8 cellular contexts compared by ENCODE assay signal in genomic region chr9:136545966-136546696, GRCh38. TPM values are rescaled to one million over a fixed set of nuclear protein-coding genes. Genes with fewer than 3 reads are reported as not detected.
DNase-seq lines count a peak whose midpoint lies in the region; ATAC-seq, FAIRE-seq and TF ChIP-seq lines count a peak whose summit lies in the region.

Gene NOTCH1 (minus strand): TSS chr9:136546048. CDS start chr9:136545786, 262 bp downstream.

- FAIRE-seq in D721Med (lab: Jason Lieb, UNC): no peak

- no peak for TF ChIP-seq CTCF in D721Med (IDR thresholded peaks at IDR 0.05; ENCODE audit: insufficient read depth, missing control alignments)
- TF ChIP-seq CTCF in GM20000 (IDR thresholded peaks at IDR 0.05; ENCODE audit: extremely low read depth, missing control alignments): no peak
- no peak for TF ChIP-seq CTCF in omental fat pad (IDR thresholded peaks at IDR 0.05)

- CTCF ChIA-PET in activated naive CD4-positive, alpha-beta T cell treated with anti-CD3 and anti-CD28 coated beads for 36 hours (lab: Charles Lee): no interaction called here

- intact Hi-C loops in activated naive CD4-positive, alpha-beta T cell treated with anti-CD3 and anti-CD28 coated beads for 36 hours (cut with micrococcal nuclease): loop anchor here (1.0 to 2.0 kb wide), 4 partner anchors 8 to 183 kb away; partner anchors contain the start of genes DNLZ and SEC16A

- no peaks in the 10 kb centered on the region for H3K27me3 Mint-ChIP-seq in activated naive CD4-positive, alpha-beta T cell treated with anti-CD3 and anti-CD28 coated beads for 36 hours (ENCODE audit: low read depth)

- peak within 1 kb of the TSS; percentile 95 for H3K27ac Mint-ChIP-seq in activated naive CD4-positive, alpha-beta T cell treated with anti-CD3 and anti-CD28 coated beads for 36 hours

- peak within 1 kb of the TSS; percentile 94 for H3K4me3 Mint-ChIP-seq in activated naive CD4-positive, alpha-beta T cell treated with anti-CD3 and anti-CD28 coated beads for 36 hours

- H3K27ac ChIP-seq in temporal lobe (ENCODE audit: low read depth, low read length): peak within 1 kb of the TSS; percentile 97

- DNase-seq in D721Med (ENCODE audit: insufficient read length, low spot score) (peak; percentile 97), GM20000 (ENCODE audit: low spot score) (peak; percentile 98), HT-29 (ENCODE audit: low spot score) (peak; percentile 80), SK-MEL-5 (ENCODE audit: low read depth, low spot score) (peak; percentile 69), globus pallidus (ENCODE audit: low spot score) (peak; percentile 92), omental fat pad (ENCODE audit: low spot score) (no peak)
- peak; percentile 88 for DNase-seq in activated naive CD4-positive, alpha-beta T cell treated with anti-CD3 and anti-CD28 coated beads for 36 hours

- H3K36me3 Mint-ChIP-seq in activated naive CD4-positive, alpha-beta T cell treated with anti-CD3 and anti-CD28 coated beads for 36 hours (ENCODE audit: low read depth): peaks cover 16% of the 10 kb centered on the region

- in situ Hi-C loops in SK-MEL-5 (cut with HindIII; ENCODE audit: low pct_unique_long_range_greater_than_20kb, low sequenced_read_pairs): no loop called here

- peaks cover 44% of the 10 kb centered on the region for H3K4me1 Mint-ChIP-seq in activated naive CD4-positive, alpha-beta T cell treated with anti-CD3 and anti-CD28 coated beads for 36 hours (ENCODE audit: low read depth)

- no peaks in the 10 kb centered on the region for H3K9me3 Mint-ChIP-seq in activated naive CD4-positive, alpha-beta T cell treated with anti-CD3 and anti-CD28 coated beads for 36 hours

- ATAC-seq in omental fat pad (ENCODE audit: low FRiP score): peak; percentile 74

RNA-seq across cellular contexts. Expression of gene NOTCH1, which starts in this region (rescaled TPM):
- total RNA-seq in HT-29 (2014; rRNA removed; shearing (Covaris generic)): 39.8 and 57.7 TPM in 2 replicates
- 3.0 and 3.2 TPM in 2 replicates for total RNA-seq in SK-MEL-5 (2014; rRNA removed; shearing (Covaris generic))
- 7.0 and 7.1 TPM in 2 replicates for polyA plus RNA-seq in SK-MEL-5 (2015; cell fraction: cytosol; rRNA removed)
- polyA plus RNA-seq in SK-MEL-5 (2015; cell fraction: nucleus; rRNA removed): 4.2 and 9.7 TPM in 2 replicates
- total RNA-seq in activated naive CD4-positive, alpha-beta T cell treated with anti-CD3 and anti-CD28 coated beads for 36 hours: 10 to 100 TPM; 71.4 to 80.2 TPM
- total RNA-seq in omental fat pad: 10 to 100 TPM; 10.4 to 61.8 (median 55.1) TPM
- total RNA-seq in temporal lobe: 29.0 TPM
